22 cellular contexts compared by ENCODE assay signal in the genomic region with DNA sequence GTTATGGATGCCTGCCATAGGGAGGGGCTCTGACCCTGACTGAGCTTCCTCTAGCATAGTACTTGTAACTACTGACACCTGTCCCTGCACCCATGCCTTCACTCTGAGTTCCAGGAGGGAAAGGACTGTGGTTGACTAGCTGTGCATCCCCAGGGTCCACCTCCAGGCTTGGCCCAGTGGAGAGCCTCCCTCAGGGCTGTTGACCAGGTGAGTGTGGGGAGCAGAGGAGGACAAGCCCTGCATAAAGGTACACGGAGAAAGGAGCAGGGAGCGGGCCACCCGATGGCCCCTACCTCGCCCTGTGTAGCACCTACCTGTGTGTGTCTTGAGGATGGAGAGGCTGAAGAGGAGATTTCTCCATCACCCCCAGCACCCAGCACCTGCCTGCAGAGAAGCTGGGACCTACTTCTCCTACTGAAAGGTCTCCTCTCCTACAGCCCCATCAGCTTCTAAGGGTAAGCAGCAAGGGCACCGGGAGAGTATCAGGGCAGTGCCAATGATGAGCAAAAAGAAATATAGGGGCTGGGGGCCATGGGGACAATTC. TPM values are rescaled to one million over a fixed set of nuclear protein-coding genes. Genes with fewer than 3 reads are reported as not detected.
DNase-seq lines count a peak whose midpoint lies in the region; ATAC-seq lines count a peak whose summit lies in the region.
"Had no signal": no experiment of that assay in that cellular context is flagged by ENCODE, and none has a peak within 500 bp of the region (broad histone marks: within the 10 kb centered on the region; RNA-seq: fewer than 3 reads in every experiment).

No MANE protein-coding gene starts in this region.

- H3K27ac Mint-ChIP-seq in activated CD8-positive, alpha-beta T cell treated with anti-CD3 and anti-CD28 coated beads, Interleukin-2, amount 10 ng/mL, durations not matched to agents 7 days and 5 days, result no peak overlapping the region
- H3K27ac Mint-ChIP-seq: CD8-positive, alpha-beta T cell had no signal

- intact Hi-C loops in posterior vena cava (cut with DNase I), result no loop called here

- H3K4me1 Mint-ChIP-seq in activated CD8-positive, alpha-beta T cell treated with anti-CD3 and anti-CD28 coated beads, Interleukin-2, amount 10 ng/mL, durations not matched to agents 7 days and 5 days (ENCODE audit: low read depth), result no peaks in the 10 kb centered on the region

- H3K36me3 Mint-ChIP-seq in activated CD8-positive, alpha-beta T cell treated with anti-CD3 and anti-CD28 coated beads, Interleukin-2, amount 10 ng/mL, durations not matched to agents 7 days and 5 days (ENCODE audit: low read depth), result no peaks in the 10 kb centered on the region
- H3K36me3 Mint-ChIP-seq: CD8-positive, alpha-beta T cell had no signal

- H3K4me3 Mint-ChIP-seq in activated CD8-positive, alpha-beta T cell treated with anti-CD3 and anti-CD28 coated beads, Interleukin-2, amount 10 ng/mL, durations not matched to agents 7 days and 5 days, result no peak overlapping the region
- H3K4me3 Mint-ChIP-seq: CD8-positive, alpha-beta T cell had no signal

- peak; percentile 33 for DNase-seq in activated CD8-positive, alpha-beta memory T cell treated with anti-CD3 and anti-CD28 coated beads for 24 hours
- DNase-seq in activated CD8-positive, alpha-beta memory T cell treated with anti-CD3 and anti-CD28 coated beads, Interleukin-2, amount 50 U/mL, for 4 hours, result no peak
- DNase-seq in ecto neural progenitor cell (ENCODE audit: low spot score) (peak; percentile 27), posterior vena cava (ENCODE audit: low spot score) (peak; percentile 37)
- no peak for DNase-seq in activated CD8-positive, alpha-beta T cell treated with anti-CD3 and anti-CD28 coated beads, Interleukin-2, amount 10 ng/mL, durations not matched to agents 7 days and 5 days
- DNase-seq: 8988T, AML-193, C1 segment of cervical spinal cord, DMS53, GF-D8, IMR-90, NCI-H1105, NCI-H146, NCI-H2029, NCI-H2227 treated with DMSO at 0.1 percent for 48 hours, NCI-H510A, PC-9, RPMI8226, SHP77 treated with DMSO at 0.1 percent for 48 hours had no signal

- H3K9me3 Mint-ChIP-seq in activated CD8-positive, alpha-beta T cell treated with anti-CD3 and anti-CD28 coated beads, Interleukin-2, amount 10 ng/mL, durations not matched to agents 7 days and 5 days (ENCODE audit: insufficient read depth), result peaks cover 15% of the 10 kb centered on the region

- CTCF ChIA-PET in activated CD8-positive, alpha-beta T cell treated with anti-CD3 and anti-CD28 coated beads, Interleukin-2, amount 10 ng/mL, durations not matched to agents 7 days and 5 days (lab: Charles Lee), result interaction anchor here (1.3 to 10.9 kb wide), 3 partner anchors 17 to 87 kb away, joined by 3 to 69 read pairs (median 7); no protein-coding TSS in a partner anchor

- ATAC-seq in GM21717 (IDR thresholded peaks at IDR 0.05; ENCODE audit: unreplicated experiment), result no peak
- ATAC-seq in HG03108 (IDR thresholded peaks at IDR 0.05; ENCODE audit: unreplicated experiment), result no peak
- no peak for ATAC-seq in activated CD8-positive, alpha-beta T cell treated with anti-CD3 and anti-CD28 coated beads, Interleukin-2, amount 10 ng/mL, durations not matched to agents 7 days and 5 days
- ATAC-seq: CD8-positive, alpha-beta T cell had no signal

- H3K27me3 Mint-ChIP-seq in activated CD8-positive, alpha-beta T cell treated with anti-CD3 and anti-CD28 coated beads, Interleukin-2, amount 10 ng/mL, durations not matched to agents 7 days and 5 days (ENCODE audit: low read depth), result peaks cover 42% of the 10 kb centered on the region

- POLR2A ChIA-PET in activated CD8-positive, alpha-beta T cell treated with anti-CD3 and anti-CD28 coated beads, Interleukin-2, amount 10 ng/mL, durations not matched to agents 7 days and 5 days (lab: Charles Lee), result no interaction called here

RNA-seq across cellular contexts. Expression of a gene that starts 6.7 kb away (rescaled TPM):
- total RNA-seq in posterior vena cava, result 1 to 10 TPM; 3.6 to 3.7 TPM
- not detected for total RNA-seq in activated CD8-positive, alpha-beta T cell treated with anti-CD3 and anti-CD28 coated beads, Interleukin-2, amount 10 ng/mL, durations not matched to agents 7 days and 5 days
- total RNA-seq: CD8-positive, alpha-beta T cell; IMR-90; PC-9 had no signal

RNA-seq across cellular contexts. Expression of a gene that starts 26.3 kb away (rescaled TPM):
- total RNA-seq in posterior vena cava, result not detected
- not detected for total RNA-seq in activated CD8-positive, alpha-beta T cell treated with anti-CD3 and anti-CD28 coated beads, Interleukin-2, amount 10 ng/mL, durations not matched to agents 7 days and 5 days
- total RNA-seq: CD8-positive, alpha-beta T cell; PC-9 had no signal

Comparison
In these comparisons a context has a peak if more than half of its experiments do, and no peak if none do; other contexts are left out.
1. DNase-seq: peak in activated CD8-positive, alpha-beta memory T cell treated with anti-CD3 and anti-CD28 coated beads for 24 hours (single experiment), ecto neural progenitor cell (single experiment) and posterior vena cava (single experiment); none in activated CD8-positive, alpha-beta memory T cell treated with anti-CD3 and anti-CD28 coated beads, Interleukin-2, amount 50 U/mL, for 4 hours (single experiment) and activated CD8-positive, alpha-beta T cell treated with anti-CD3 and anti-CD28 coated beads, Interleukin-2, amount 10 ng/mL, durations not matched to agents 7 days and 5 days (single experiment).
2. RNA of a gene that starts 6.7 kb away (total RNA-seq): 3.6 to 3.7 TPM in posterior vena cava; not detected in activated CD8-positive, alpha-beta T cell treated with anti-CD3 and anti-CD28 coated beads, Interleukin-2, amount 10 ng/mL, durations not matched to agents 7 days and 5 days; every median in the first group is over 4 times any median in the second.